In genomic region chr3:146594843-146595482, GRCh38 we compare ENCODE assay signal across 11 cellular contexts. TPM values are rescaled to one million over a fixed set of nuclear protein-coding genes. Genes with fewer than 3 reads are reported as not detected.
A peak's percentile ranks its signal among the peaks of the same experiment; 100 is the strongest.
DNase-seq lines count a peak whose midpoint lies in the region; ATAC-seq, FAIRE-seq and TF ChIP-seq lines count a peak whose summit lies in the region.
"Had no signal": no experiment of that assay in that cellular context is flagged by ENCODE, and none has a peak within 500 bp of the region (broad histone marks: within the 10 kb centered on the region; RNA-seq: fewer than 3 reads in every experiment).

No MANE protein-coding gene starts in this region.

- peak; percentile 74 for FAIRE-seq in small intestine (lab: Jason Lieb, UNC)
- FAIRE-seq: H1 had no signal

- no peak for ATAC-seq in HG02852 (IDR thresholded peaks at IDR 0.05; ENCODE audit: unreplicated experiment)

- H3K27me3 Mint-ChIP-seq in endodermal cell (ENCODE audit: insufficient read depth): no peaks in the 10 kb centered on the region

- H3K9ac ChIP-seq in endodermal cell (ENCODE audit: extremely low read depth, low read length, poor library complexity, severe bottlenecking): no peak overlapping the region

- H3K36me3 Mint-ChIP-seq in endodermal cell (ENCODE audit: low read depth): no peaks in the 10 kb centered on the region

- WGBS in endodermal cell (ENCODE audit: insufficient coverage in 1 of 2, insufficient read length in 1 of 2), 2 experiments: 90 to 93% methylated on average over 4 to 6 of the region's 7 CpGs
- 67 to 76% (median 69%) methylated on average over 7 of the region's 7 CpGs for WGBS in small intestine, 3 donors

- no peaks in the 10 kb centered on the region for H3K27me3 ChIP-seq in endodermal cell (ENCODE audit: control insufficient read depth, insufficient read depth, low read length, poor library complexity, severe bottlenecking)
- no peaks in the 10 kb centered on the region for H3K27me3 ChIP-seq in small intestine (ENCODE audit: control insufficient read depth in 2 of 2, insufficient read depth in 2 of 2, low read length in 2 of 2)

- H3K9me3 ChIP-seq in endodermal cell (ENCODE audit: control insufficient read depth, low read length): no peaks in the 10 kb centered on the region
- H3K9me3 ChIP-seq in small intestine (ENCODE audit: control insufficient read depth, low read depth): no peaks in the 10 kb centered on the region

- peak; percentile 78 for TF ChIP-seq CTCF in endodermal cell (conservative IDR thresholded peaks at IDR 0.05)

- H3K27ac Mint-ChIP-seq in endodermal cell: no peak overlapping the region

- H3K4me3 Mint-ChIP-seq in endodermal cell: no peak overlapping the region

- H3K4me3 ChIP-seq in endodermal cell (ENCODE audit: low read length) (no peak overlapping the region), small intestine (ENCODE audit: low read depth in 1 of 2, low read length in 2 of 2) (no peak overlapping the region)

- H3K9me3 Mint-ChIP-seq in endodermal cell: no peaks in the 10 kb centered on the region

- peak; percentile 34 for DNase-seq in NOMO-1 treated with DMSO at 0.1 percent for 48 hours (lab: John Stamatoyannopoulos, UW; ENCODE audit: unreplicated experiment)
- DNase-seq in NOMO-1 treated with dmso at 0.1 percent for 144 hours (lab: John Stamatoyannopoulos, UW; ENCODE audit: unreplicated experiment): no peak
- peak; percentile 4 for DNase-seq in NCI-H460 (ENCODE audit: extremely low read depth, low read depth)
- DNase-seq in endodermal cell: no peak
- DNase-seq in small intestine: peak; percentile 15
- DNase-seq in GOT3 (lab: John Stamatoyannopoulos, UW): no peak
- no peak for DNase-seq in activated gamma-delta T cell (lab: John Stamatoyannopoulos, UW)
- DNase-seq: NCI-H187; stimulated activated CD4-positive, alpha-beta T cell treated with anti-CD3 and anti-CD28 coated beads, Interleukin-1b, Interleukin-23, amount 100 ng/mL, for 48 hours had no signal

- no peaks in the 10 kb centered on the region for H3K36me3 ChIP-seq in endodermal cell (ENCODE audit: control insufficient read depth, insufficient read depth, low read length)
- H3K36me3 ChIP-seq in small intestine (ENCODE audit: control insufficient read depth in 2 of 2, insufficient read depth in 2 of 2, low read length in 2 of 2): no peaks in the 10 kb centered on the region

- peaks cover 5% of the 10 kb centered on the region for H3K4me1 Mint-ChIP-seq in endodermal cell

- H3K4me1 ChIP-seq in endodermal cell (ENCODE audit: control insufficient read depth, insufficient read depth, low read length) (no peaks in the 10 kb centered on the region), small intestine (ENCODE audit: control insufficient read depth in 2 of 2, insufficient read depth in 1 of 2, low read depth in 1 of 2, low read length in 1 of 2) (no peaks in the 10 kb centered on the region)

- H3K27ac ChIP-seq in endodermal cell (ENCODE audit: low read depth, low read length): no peak overlapping the region
- no peak overlapping the region for H3K27ac ChIP-seq in small intestine (ENCODE audit: low read depth in 1 of 2, low read length in 1 of 2)

RNA-seq across cellular contexts. Expression of gene PLSCR5, which starts 10.2 kb away (rescaled TPM):
- total RNA-seq in NCI-H460 (2014; rRNA removed; shearing (Covaris generic)): not detected in 2 replicates
- polyA plus RNA-seq in NCI-H460 (2014; cell fraction: nucleus; rRNA removed): not detected in 2 replicates
- not detected for total RNA-seq in endodermal cell
- 0.32 TPM for polyA plus RNA-seq in endodermal cell (2013, experiment 1 of 2)
- polyA plus RNA-seq in endodermal cell (2013, experiment 2 of 2): 0.17 TPM
- polyA plus RNA-seq in small intestine: not detected
- total RNA-seq: H1 had no signal
- polyA plus RNA-seq: H1 had no signal

RNA-seq across cellular contexts. Expression of gene PLSCR1, which starts 50.6 kb away (rescaled TPM):
- 21.1 and 25.0 TPM in 2 replicates for total RNA-seq in NCI-H460 (2014; rRNA removed; shearing (Covaris generic))
- polyA plus RNA-seq in NCI-H460 (2014; cell fraction: nucleus; rRNA removed): 30.4 and 57.3 TPM in 2 replicates
- 100 to 1,000 TPM; 189 to 250 TPM for total RNA-seq in endodermal cell
- 40.4 TPM for polyA plus RNA-seq in endodermal cell (2013, experiment 1 of 2)
- 42.9 TPM for polyA plus RNA-seq in endodermal cell (2013, experiment 2 of 2)
- 10 to 100 TPM; 37.6 to 71.4 (median 40.5) TPM for polyA plus RNA-seq in small intestine

Comparison
In these comparisons a context has a peak if more than half of its experiments do, and no peak if none do; other contexts are left out.
1. DNase-seq: peak in NOMO-1 treated with DMSO at 0.1 percent for 48 hours (single experiment), NCI-H460 (single experiment) and small intestine (single experiment); none in NOMO-1 treated with dmso at 0.1 percent for 144 hours (single experiment), endodermal cell (single experiment), GOT3 (single experiment) and activated gamma-delta T cell (single experiment).